2 cellular contexts compared by ENCODE assay signal in genomic region chr7:6093375-6093774, GRCh38.
TF ChIP-seq lines count a peak whose summit lies in the region.

No MANE protein-coding gene starts in this region.

TF ChIP-seq in A549, 52 proteins besides CTCF, POLR2A, EP300 and RAD21 (continued from another document):
- TF ChIP-seq FOSB (CRISPR knock-in tag; IDR thresholded peaks at IDR 0.05) = no peak
- TF ChIP-seq ATOH8 (CRISPR knock-in tag; IDR thresholded peaks at IDR 0.05; ENCODE audit: low read depth) = no peak
- TF ChIP-seq NPAS2 (CRISPR knock-in tag; IDR thresholded peaks at IDR 0.05; ENCODE audit: borderline replicate concordance) = no peak
- no peak for TF ChIP-seq BHLHE40 (IDR thresholded peaks at IDR 0.05; ENCODE audit: low read depth, low read length)
- TF ChIP-seq MYC (IDR thresholded peaks at IDR 0.05; ENCODE audit: borderline replicate concordance, low read length) = no peak
- TF ChIP-seq PHF8 (IDR thresholded peaks at IDR 0.05; ENCODE audit: borderline replicate concordance, low read depth) = no peak
- no peak for TF ChIP-seq RCOR1 (IDR thresholded peaks at IDR 0.05; ENCODE audit: low read depth, low read length)
- TF ChIP-seq ZNF302 (CRISPR knock-in tag; IDR thresholded peaks at IDR 0.05) = no peak
- TF ChIP-seq JUN (IDR thresholded peaks at IDR 0.05) = no peak
TF ChIP-seq in A549: peak in this region for 0.

TF ChIP-seq in WTC11, 78 proteins besides CTCF, POLR2A, EP300 and RAD21 (continued from another document):
- TF ChIP-seq HMGXB4 (CRISPR knock-in tag; IDR thresholded peaks at IDR 0.05) (no peak), GTF2I (CRISPR knock-in tag; conservative IDR thresholded peaks at IDR 0.05) (no peak), GRHL2 (CRISPR knock-in tag; IDR thresholded peaks at IDR 0.05; ENCODE audit: insufficient replicate concordance, severe bottlenecking) (no peak), IRF2 (CRISPR knock-in tag; IDR thresholded peaks at IDR 0.05; ENCODE audit: borderline replicate concordance, low read depth) (no peak), CBFB (CRISPR knock-in tag; IDR thresholded peaks at IDR 0.05; ENCODE audit: low read depth) (no peak), FOXP1 (CRISPR knock-in tag; IDR thresholded peaks at IDR 0.05; ENCODE audit: borderline replicate concordance) (no peak), ELF4 (CRISPR knock-in tag; IDR thresholded peaks at IDR 0.05; ENCODE audit: low read depth) (no peak), ZNF416 (CRISPR knock-in tag; IDR thresholded peaks at IDR 0.05) (no peak), OVOL2 (CRISPR knock-in tag; IDR thresholded peaks at IDR 0.05; ENCODE audit: borderline replicate concordance) (no peak), FOXJ3 (CRISPR knock-in tag; IDR thresholded peaks at IDR 0.05; ENCODE audit: borderline replicate concordance) (no peak), ZBTB21 (CRISPR knock-in tag; IDR thresholded peaks at IDR 0.05; ENCODE audit: borderline replicate concordance) (no peak), ATF2 (CRISPR knock-in tag; IDR thresholded peaks at IDR 0.05; ENCODE audit: borderline replicate concordance, low read depth) (no peak)
- TF ChIP-seq, protein P1, sequence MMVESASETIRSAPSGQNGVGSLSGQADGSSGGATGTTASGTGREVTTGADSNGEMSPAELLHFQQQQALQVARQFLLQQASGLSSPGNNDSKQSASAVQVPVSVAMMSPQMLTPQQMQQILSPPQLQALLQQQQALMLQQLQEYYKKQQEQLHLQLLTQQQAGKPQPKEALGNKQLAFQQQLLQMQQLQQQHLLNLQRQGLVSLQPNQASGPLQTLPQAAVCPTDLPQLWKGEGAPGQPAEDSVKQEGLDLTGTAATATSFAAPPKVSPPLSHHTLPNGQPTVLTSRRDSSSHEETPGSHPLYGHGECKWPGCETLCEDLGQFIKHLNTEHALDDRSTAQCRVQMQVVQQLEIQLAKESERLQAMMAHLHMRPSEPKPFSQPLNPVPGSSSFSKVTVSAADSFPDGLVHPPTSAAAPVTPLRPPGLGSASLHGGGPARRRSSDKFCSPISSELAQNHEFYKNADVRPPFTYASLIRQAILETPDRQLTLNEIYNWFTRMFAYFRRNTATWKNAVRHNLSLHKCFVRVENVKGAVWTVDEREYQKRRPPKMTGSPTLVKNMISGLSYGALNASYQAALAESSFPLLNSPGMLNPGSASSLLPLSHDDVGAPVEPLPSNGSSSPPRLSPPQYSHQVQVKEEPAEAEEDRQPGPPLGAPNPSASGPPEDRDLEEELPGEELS (CRISPR knock-in tag; IDR thresholded peaks at IDR 0.05) = no peak
- TF ChIP-seq, protein P2, sequence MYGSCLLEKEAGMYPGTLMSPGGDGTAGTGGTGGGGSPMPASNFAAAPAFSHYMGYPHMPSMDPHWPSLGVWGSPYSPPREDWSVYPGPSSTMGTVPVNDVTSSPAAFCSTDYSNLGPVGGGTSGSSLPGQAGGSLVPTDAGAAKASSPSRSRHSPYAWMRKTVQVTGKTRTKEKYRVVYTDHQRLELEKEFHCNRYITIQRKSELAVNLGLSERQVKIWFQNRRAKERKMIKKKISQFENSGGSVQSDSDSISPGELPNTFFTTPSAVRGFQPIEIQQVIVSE (CRISPR knock-in tag; IDR thresholded peaks at IDR 0.05; ENCODE audit: borderline replicate concordance) = no peak
- TF ChIP-seq, protein P3, sequence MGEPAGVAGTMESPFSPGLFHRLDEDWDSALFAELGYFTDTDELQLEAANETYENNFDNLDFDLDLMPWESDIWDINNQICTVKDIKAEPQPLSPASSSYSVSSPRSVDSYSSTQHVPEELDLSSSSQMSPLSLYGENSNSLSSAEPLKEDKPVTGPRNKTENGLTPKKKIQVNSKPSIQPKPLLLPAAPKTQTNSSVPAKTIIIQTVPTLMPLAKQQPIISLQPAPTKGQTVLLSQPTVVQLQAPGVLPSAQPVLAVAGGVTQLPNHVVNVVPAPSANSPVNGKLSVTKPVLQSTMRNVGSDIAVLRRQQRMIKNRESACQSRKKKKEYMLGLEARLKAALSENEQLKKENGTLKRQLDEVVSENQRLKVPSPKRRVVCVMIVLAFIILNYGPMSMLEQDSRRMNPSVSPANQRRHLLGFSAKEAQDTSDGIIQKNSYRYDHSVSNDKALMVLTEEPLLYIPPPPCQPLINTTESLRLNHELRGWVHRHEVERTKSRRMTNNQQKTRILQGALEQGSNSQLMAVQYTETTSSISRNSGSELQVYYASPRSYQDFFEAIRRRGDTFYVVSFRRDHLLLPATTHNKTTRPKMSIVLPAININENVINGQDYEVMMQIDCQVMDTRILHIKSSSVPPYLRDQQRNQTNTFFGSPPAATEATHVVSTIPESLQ (CRISPR knock-in tag; IDR thresholded peaks at IDR 0.05) = no peak
- TF ChIP-seq, protein P4, sequence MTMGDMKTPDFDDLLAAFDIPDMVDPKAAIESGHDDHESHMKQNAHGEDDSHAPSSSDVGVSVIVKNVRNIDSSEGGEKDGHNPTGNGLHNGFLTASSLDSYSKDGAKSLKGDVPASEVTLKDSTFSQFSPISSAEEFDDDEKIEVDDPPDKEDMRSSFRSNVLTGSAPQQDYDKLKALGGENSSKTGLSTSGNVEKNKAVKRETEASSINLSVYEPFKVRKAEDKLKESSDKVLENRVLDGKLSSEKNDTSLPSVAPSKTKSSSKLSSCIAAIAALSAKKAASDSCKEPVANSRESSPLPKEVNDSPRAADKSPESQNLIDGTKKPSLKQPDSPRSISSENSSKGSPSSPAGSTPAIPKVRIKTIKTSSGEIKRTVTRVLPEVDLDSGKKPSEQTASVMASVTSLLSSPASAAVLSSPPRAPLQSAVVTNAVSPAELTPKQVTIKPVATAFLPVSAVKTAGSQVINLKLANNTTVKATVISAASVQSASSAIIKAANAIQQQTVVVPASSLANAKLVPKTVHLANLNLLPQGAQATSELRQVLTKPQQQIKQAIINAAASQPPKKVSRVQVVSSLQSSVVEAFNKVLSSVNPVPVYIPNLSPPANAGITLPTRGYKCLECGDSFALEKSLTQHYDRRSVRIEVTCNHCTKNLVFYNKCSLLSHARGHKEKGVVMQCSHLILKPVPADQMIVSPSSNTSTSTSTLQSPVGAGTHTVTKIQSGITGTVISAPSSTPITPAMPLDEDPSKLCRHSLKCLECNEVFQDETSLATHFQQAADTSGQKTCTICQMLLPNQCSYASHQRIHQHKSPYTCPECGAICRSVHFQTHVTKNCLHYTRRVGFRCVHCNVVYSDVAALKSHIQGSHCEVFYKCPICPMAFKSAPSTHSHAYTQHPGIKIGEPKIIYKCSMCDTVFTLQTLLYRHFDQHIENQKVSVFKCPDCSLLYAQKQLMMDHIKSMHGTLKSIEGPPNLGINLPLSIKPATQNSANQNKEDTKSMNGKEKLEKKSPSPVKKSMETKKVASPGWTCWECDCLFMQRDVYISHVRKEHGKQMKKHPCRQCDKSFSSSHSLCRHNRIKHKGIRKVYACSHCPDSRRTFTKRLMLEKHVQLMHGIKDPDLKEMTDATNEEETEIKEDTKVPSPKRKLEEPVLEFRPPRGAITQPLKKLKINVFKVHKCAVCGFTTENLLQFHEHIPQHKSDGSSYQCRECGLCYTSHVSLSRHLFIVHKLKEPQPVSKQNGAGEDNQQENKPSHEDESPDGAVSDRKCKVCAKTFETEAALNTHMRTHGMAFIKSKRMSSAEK (CRISPR knock-in tag; IDR thresholded peaks at IDR 0.05; ENCODE audit: borderline replicate concordance) = no peak
